Comparison of ENCODE assay signal across 9 cellular contexts in the genomic region with DNA sequence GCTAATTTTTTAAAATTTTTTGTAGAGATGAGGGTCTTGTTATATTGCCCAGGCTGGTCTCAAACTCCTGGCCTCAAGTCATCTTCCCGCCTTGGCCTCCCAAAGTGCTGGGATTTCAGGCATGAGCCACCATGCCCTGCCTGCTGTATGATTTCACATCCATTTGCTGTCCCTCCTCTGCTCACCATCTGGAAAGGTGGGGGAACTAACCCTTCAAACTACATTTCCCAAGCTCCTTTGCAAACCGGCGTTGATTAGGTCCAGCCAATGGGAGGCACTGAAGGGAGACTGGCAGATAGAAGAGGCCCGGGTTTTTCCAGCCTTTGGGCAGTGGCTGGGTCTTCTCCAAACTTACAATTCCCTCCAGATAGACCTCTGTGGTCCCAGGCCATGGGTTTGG. TPM values are rescaled to one million over a fixed set of nuclear protein-coding genes. Genes with fewer than 3 reads are reported as not detected.
DNase-seq lines count a peak whose midpoint lies in the region; ATAC-seq and TF ChIP-seq lines count a peak whose summit lies in the region.
"Had no signal": no experiment of that assay in that cellular context is flagged by ENCODE, and none has a peak within 500 bp of the region (broad histone marks: within the 10 kb centered on the region; RNA-seq: fewer than 3 reads in every experiment).

No MANE protein-coding gene starts in this region.

- no peaks in the 10 kb centered on the region for H4K20me1 ChIP-seq in mammary epithelial cell (ENCODE audit: insufficient read depth, low read length)

- no peak overlapping the region for H3K4me2 ChIP-seq in mammary epithelial cell (ENCODE audit: insufficient read depth, low read depth, low read length)

- no peak overlapping the region for H2AFZ ChIP-seq in mammary epithelial cell (ENCODE audit: low read depth, low read length)
- H2AFZ ChIP-seq: parathyroid adenoma had no signal

- H3K79me2 ChIP-seq in mammary epithelial cell (ENCODE audit: insufficient read depth, low read length), result no peaks in the 10 kb centered on the region
- H3K79me2 ChIP-seq: parathyroid adenoma had no signal

- in situ Hi-C loops in ACHN (cut with HindIII; ENCODE audit: low pct_ligation_motif_present, low pct_unique_long_range_greater_than_20kb, low sequenced_read_pairs) (no loop called here), mammary epithelial cell (cut with MboI; ENCODE audit: low sequenced_read_pairs in 2 of 2) (no loop called here)

- no peaks in the 10 kb centered on the region for H3K9me3 Mint-ChIP-seq in nephron

- WGBS in mammary epithelial cell (ENCODE audit: low coverage, missing lambda C conversion rate), result 65% methylated on average over 4 of the region's 4 CpGs

- CTCF ChIA-PET in mammary epithelial cell (lab: Charles Lee; ENCODE audit: low non-redundant PET), result no interaction called here

- H3K9me3 ChIP-seq in mammary epithelial cell (replicated peaks; ENCODE audit: insufficient read depth, low read length), result no peaks in the 10 kb centered on the region

- H3K36me3 ChIP-seq in mammary epithelial cell (ENCODE audit: insufficient read depth, low read length), result no peaks in the 10 kb centered on the region

- no peak overlapping the region for H3K4me3 ChIP-seq in mammary epithelial cell (replicated peaks in 1 of 3; ENCODE audit: insufficient read depth in 1 of 3, low read depth in 2 of 3, low read length in 3 of 3)

- no peak overlapping the region for H3K9ac ChIP-seq in mammary epithelial cell (ENCODE audit: insufficient read depth, low read length)
- H3K9ac ChIP-seq: parathyroid adenoma had no signal

- peak; percentile 30 for DNase-seq in ACHN
- peak; percentile 54 for DNase-seq in GM03348 (ENCODE audit: low spot score)
- DNase-seq in NCI-H2227 treated with DMSO at 0.1 percent for 48 hours (lab: John Stamatoyannopoulos, UW), result peak; percentile 18
- peak; percentile 33 for DNase-seq in mammary epithelial cell
- DNase-seq in activated gamma-delta T cell treated with Interleukin-2 at 50 U/mL for 16 hours, result no peak
- no peak for DNase-seq in superior temporal gyrus (ENCODE audit: extremely low spot score)

- H3K27ac ChIP-seq in mammary epithelial cell (ENCODE audit: insufficient read depth, low read depth, low read length), result no peak overlapping the region
- H3K27ac ChIP-seq: parathyroid adenoma had no signal

- H3K27ac Mint-ChIP-seq in nephron, result peak overlapping the region; percentile 94 to 96 (median 95)

- H3K27me3 Mint-ChIP-seq in nephron (ENCODE audit: low read depth), result peaks cover 2% of the 10 kb centered on the region

- dilution Hi-C loops in mammary epithelial cell (cut with HindIII; ENCODE audit: low sequenced_read_pairs), result no loop called here

- H3K4me3 Mint-ChIP-seq in nephron, result no peak overlapping the region

- no peaks in the 10 kb centered on the region for H3K27me3 ChIP-seq in mammary epithelial cell (ENCODE audit: insufficient read depth, low read length)

- intact Hi-C loops in mammary epithelial cell (cut with micrococcal nuclease), result no loop called here

- no peak for TF ChIP-seq CTCF in mammary epithelial cell (conservative IDR thresholded peaks at IDR 0.05 in 1 of 2, IDR thresholded peaks at IDR 0.05 in 1 of 2; ENCODE audit: extremely low read depth in 1 of 2, insufficient read depth in 1 of 2, low read depth in 1 of 2, low read length in 2 of 2)
- TF ChIP-seq CTCF in nephron (IDR thresholded peaks at IDR 0.05; ENCODE audit: unreplicated experiment in 3 of 3), result no peak

- ATAC-seq in GM19463 (IDR thresholded peaks at IDR 0.05; ENCODE audit: unreplicated experiment), result no peak

- H3K4me1 Mint-ChIP-seq in nephron, result peaks cover 23% of the 10 kb centered on the region

- H3K36me3 Mint-ChIP-seq in nephron (ENCODE audit: low read depth), result no peaks in the 10 kb centered on the region

- no peaks in the 10 kb centered on the region for H3K4me1 ChIP-seq in mammary epithelial cell (ENCODE audit: insufficient read depth, low read length)
- H3K4me1 ChIP-seq: parathyroid adenoma had no signal

- BruUV-seq in mammary epithelial cell (replicated peaks; lab: Mats Ljungman, UMichigan), result no TSS peak

RNA-seq across cellular contexts. Expression of a gene that starts 19.3 kb away (rescaled TPM):
- not detected for total RNA-seq in mammary epithelial cell
- polyA plus RNA-seq in mammary epithelial cell, result not detected
- not detected for polyA minus RNA-seq in mammary epithelial cell

RNA-seq across cellular contexts. Expression of a gene that starts 22.3 kb away (rescaled TPM):
- under 1 TPM; 0.07 to 0.17 TPM for total RNA-seq in mammary epithelial cell
- 4.7 TPM for polyA plus RNA-seq in mammary epithelial cell
- polyA minus RNA-seq in mammary epithelial cell, result 3.5 TPM

Comparison
In these comparisons a context has a peak if more than half of its experiments do, and no peak if none do; other contexts are left out.
1. DNase-seq: peak in ACHN (single experiment), GM03348 (single experiment), NCI-H2227 treated with DMSO at 0.1 percent for 48 hours (single experiment) and mammary epithelial cell (single experiment); none in activated gamma-delta T cell treated with Interleukin-2 at 50 U/mL for 16 hours (single experiment) and superior temporal gyrus (single experiment).